8 cellular contexts compared by ENCODE assay signal in the genomic region with DNA sequence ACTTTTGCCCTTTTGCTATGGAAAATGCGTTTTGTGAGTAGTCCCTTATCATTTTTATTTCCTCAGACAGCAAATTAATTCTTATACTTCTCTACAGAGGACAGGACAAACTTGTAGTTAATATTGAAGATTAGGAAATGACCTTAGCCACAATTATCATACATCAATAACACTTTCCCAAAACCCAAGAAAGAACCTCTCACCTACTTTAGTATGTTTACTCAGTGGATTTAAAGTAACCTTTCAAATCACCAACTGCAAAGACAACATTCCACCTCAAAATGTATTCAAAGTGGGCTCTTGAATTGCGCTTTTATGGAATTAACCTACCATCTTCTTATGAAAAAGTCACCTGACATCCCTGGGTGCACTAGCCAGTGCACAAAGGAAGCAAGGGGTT.
"Had no signal": no experiment of that assay in that cellular context is flagged by ENCODE, and none has a peak within 500 bp of the region (broad histone marks: within the 10 kb centered on the region; RNA-seq: fewer than 3 reads in every experiment).

No MANE protein-coding gene starts in this region.

- DNase-seq: GDM1, GF-D8 had no signal

- H3K4me3 ChIP-seq: GM12878 had no signal

- ATAC-seq: GM12878 had no signal

- FAIRE-seq: G401.6, GM12878, GM12891, GM12892, GM18507, GM19239 had no signal
